ENCODE assay signal across 20 cellular contexts in the genomic region with DNA sequence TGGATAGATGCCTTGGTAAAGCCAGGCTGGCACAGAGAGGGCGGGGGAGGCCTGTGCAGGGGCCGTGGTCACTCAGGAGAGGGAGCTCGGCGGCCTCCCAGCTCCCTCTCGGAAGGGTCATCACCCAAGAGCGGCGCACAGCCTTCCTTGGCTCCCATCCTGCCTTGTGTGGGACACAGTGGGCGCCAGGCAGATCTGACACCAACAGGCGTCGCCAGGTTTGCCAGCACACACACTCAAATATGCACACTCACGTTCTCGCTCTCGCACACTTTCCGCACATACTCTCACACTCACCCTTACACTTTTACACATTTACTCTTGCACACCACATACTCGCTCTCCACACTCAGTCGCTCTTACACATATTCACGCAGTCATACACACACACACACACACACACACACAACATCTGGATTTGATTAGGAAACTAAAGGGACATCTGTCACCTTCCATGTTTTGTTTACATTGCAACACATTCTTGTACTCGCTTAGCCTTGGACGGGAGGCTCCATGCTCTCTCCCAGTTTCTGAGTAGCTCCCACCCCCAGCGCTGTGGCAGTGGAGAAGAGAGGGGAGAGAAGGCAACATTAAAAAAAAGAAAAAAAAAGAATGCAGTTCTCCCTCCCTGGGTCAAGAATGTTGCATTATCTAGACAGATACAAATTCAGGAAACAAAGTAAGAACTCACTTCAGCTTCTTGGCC. TPM values are rescaled to one million over a fixed set of nuclear protein-coding genes. Genes with fewer than 3 reads are reported as not detected.
A peak's percentile ranks its signal among the peaks of the same experiment; 100 is the strongest.
DNase-seq lines count a peak whose midpoint lies in the region; ATAC-seq and TF ChIP-seq lines count a peak whose summit lies in the region.
"Had no signal": no experiment of that assay in that cellular context is flagged by ENCODE, and none has a peak within 500 bp of the region (broad histone marks: within the 10 kb centered on the region; RNA-seq: fewer than 3 reads in every experiment).

No MANE protein-coding gene starts in this region.

- no peaks in the 10 kb centered on the region for H3K36me3 ChIP-seq in PC-3 (ENCODE audit: low read depth, low read length)
- H3K36me3 ChIP-seq in gastrocnemius medialis, result no peaks in the 10 kb centered on the region

- H3K27ac ChIP-seq in PC-3 (ENCODE audit: low read length), result peak overlapping the region; percentile 96; the same call in 1 of the 2 replicates
- H3K27ac ChIP-seq in gastrocnemius medialis, result peak overlapping the region; percentile 90 to 99 (median 96)

- H3K9me2 ChIP-seq in PC-3 (replicated peaks; ENCODE audit: low read length), result no peaks in the 10 kb centered on the region
- H3K9me2 ChIP-seq: SK-N-SH had no signal

- peaks cover 6% of the 10 kb centered on the region for H3K4me1 Mint-ChIP-seq in glutamatergic neuron (ENCODE audit: low read depth, unreplicated experiment)
- H3K4me1 Mint-ChIP-seq: activated CD4-positive, alpha-beta T cell treated with anti-CD3 and anti-CD28 coated beads, Interleukin-2, amount 10 ng/mL, durations not matched to agents 7 days and 5 days; central memory CD8-positive, alpha-beta T cell had no signal

- peaks cover 2% of the 10 kb centered on the region for H3F3A ChIP-seq in PC-3 (ENCODE audit: low read length, unreplicated experiment)

- no TSS peak for BruUV-seq in PC-3 (replicated peaks; lab: Mats Ljungman, UMichigan)

- H3K4me1 ChIP-seq in PC-3 (ENCODE audit: insufficient read depth, low read length), result peaks cover 35% of the 10 kb centered on the region
- peaks cover 16 to 28% of the 10 kb centered on the region in 2 donors for H3K4me1 ChIP-seq in gastrocnemius medialis

- no peaks in the 10 kb centered on the region for H3K27me3 ChIP-seq in PC-3 (ENCODE audit: low read length)
- no peaks in the 10 kb centered on the region for H3K27me3 ChIP-seq in gastrocnemius medialis

- H2AFZ ChIP-seq in PC-3 (ENCODE audit: low read length), result no peak overlapping the region

- peaks cover 16% of the 10 kb centered on the region for H3K79me2 ChIP-seq in PC-3 (ENCODE audit: low read length)

- H4K20me1 ChIP-seq in PC-3 (ENCODE audit: low read length), result no peaks in the 10 kb centered on the region

- no peak overlapping the region for H3K4me3 ChIP-seq in PC-3 (ENCODE audit: low read length)
- no peak overlapping the region for H3K4me3 ChIP-seq in gastrocnemius medialis

- DNase-seq in DMS 273 (lab: John Stamatoyannopoulos, UW; ENCODE audit: unreplicated experiment) (peak; percentile 55), PC-3 (no peak), glutamatergic neuron (no peak), gastrocnemius medialis (no peak), OCI-M1 (lab: John Stamatoyannopoulos, UW) (no peak), NCI-H187 treated with DMSO at 0.1 percent for 48 hours (lab: John Stamatoyannopoulos, UW) (no peak), sciatic nerve (ENCODE audit: low spot score) (no peak), DMS53 treated with DMSO at 0.1 percent for 48 hours (lab: John Stamatoyannopoulos, UW; ENCODE audit: unreplicated experiment) (no peak)
- DNase-seq: activated CD4-positive, alpha-beta T cell treated with anti-CD3 and anti-CD28 coated beads, Interleukin-2, amount 10 ng/mL, durations not matched to agents 7 days and 5 days; AML-193; CD8-positive, alpha-beta memory T cell; kidney glomerular epithelial cell; naive B cell; NCI-H1105 treated with DMSO at 0.1 percent for 48 hours; NCI-H510A treated with DMSO at 0.1 percent for 48 hours; RPMI8226; SK-N-SH had no signal

- TF ChIP-seq POLR2A in gastrocnemius medialis (IDR thresholded peaks at IDR 0.05), result no peak

- in situ Hi-C loops in gastrocnemius medialis (cut with MboI; ENCODE audit: low sequenced_read_pairs in 4 of 4), result loop anchor here in 1 of 4 donors (25.0 kb wide), 1 partner anchor 674 kb away; no protein-coding TSS in a partner anchor

- H3K27me3 Mint-ChIP-seq in glutamatergic neuron (ENCODE audit: unreplicated experiment), result peaks cover 4% of the 10 kb centered on the region
- H3K27me3 Mint-ChIP-seq: activated CD4-positive, alpha-beta T cell treated with anti-CD3 and anti-CD28 coated beads, Interleukin-2, amount 10 ng/mL, durations not matched to agents 7 days and 5 days; activated naive CD4-positive, alpha-beta T cell treated with anti-CD3 and anti-CD28 coated beads, Interleukin-2, amount 50 U/mL, for 24 hours had no signal

- peak overlapping the region; percentile 9 for H3K4me3 Mint-ChIP-seq in glutamatergic neuron (ENCODE audit: unreplicated experiment)
- H3K4me3 Mint-ChIP-seq: activated CD4-positive, alpha-beta T cell treated with anti-CD3 and anti-CD28 coated beads, Interleukin-2, amount 10 ng/mL, durations not matched to agents 7 days and 5 days; activated naive CD4-positive, alpha-beta T cell treated with anti-CD3 and anti-CD28 coated beads, Interleukin-2, amount 50 U/mL, for 24 hours; activated T-helper 1 cell treated with anti-CD3 and anti-CD28 coated beads, Interleukin-12 subunit alpha, Interleukin-12 subunit beta, Interleukin-2, Interleukin-4 antibody, amounts not matched to agents 30 ng/mL and 10 ng/mL and 1 ng/mL, durations not matched to agents 14 hours and 24 hours and 36 hours; central memory CD8-positive, alpha-beta T cell; naive B cell had no signal

- H3K27ac Mint-ChIP-seq in glutamatergic neuron (ENCODE audit: unreplicated experiment), result no peak overlapping the region
- H3K27ac Mint-ChIP-seq: activated CD4-positive, alpha-beta T cell treated with anti-CD3 and anti-CD28 coated beads, Interleukin-2, amount 10 ng/mL, durations not matched to agents 7 days and 5 days; activated naive CD4-positive, alpha-beta T cell treated with anti-CD3 and anti-CD28 coated beads, Interleukin-2, amount 50 U/mL, for 24 hours; activated T-helper 1 cell treated with anti-CD3 and anti-CD28 coated beads, Interleukin-12 subunit alpha, Interleukin-12 subunit beta, Interleukin-2, Interleukin-4 antibody, amounts not matched to agents 30 ng/mL and 10 ng/mL and 1 ng/mL, durations not matched to agents 14 hours and 24 hours and 36 hours; CD8-positive, alpha-beta memory T cell had no signal

- H3K9me3 ChIP-seq in PC-3 (ENCODE audit: low read length) (no peaks in the 10 kb centered on the region), gastrocnemius medialis (no peaks in the 10 kb centered on the region)
- H3K9me3 ChIP-seq: SK-N-SH had no signal

- TF ChIP-seq CTCF in PC-3 (conservative IDR thresholded peaks at IDR 0.05; ENCODE audit: low read depth, low read length) (no peak), glutamatergic neuron (IDR thresholded peaks at IDR 0.05; ENCODE audit: partially characterized antibody, unreplicated experiment) (no peak), gastrocnemius medialis (IDR thresholded peaks at IDR 0.05 in 4 of 5, conservative IDR thresholded peaks at IDR 0.05 in 1 of 5) (no peak)

- ATAC-seq in PC-3, result no peak
- ATAC-seq in gastrocnemius medialis, result no peak
- no peak for ATAC-seq in sciatic nerve

- H3K9me3 Mint-ChIP-seq in glutamatergic neuron (ENCODE audit: unreplicated experiment), result peaks cover 2% of the 10 kb centered on the region
- H3K9me3 Mint-ChIP-seq: activated CD4-positive, alpha-beta T cell treated with anti-CD3 and anti-CD28 coated beads, Interleukin-2, amount 10 ng/mL, durations not matched to agents 7 days and 5 days; activated naive CD4-positive, alpha-beta T cell treated with anti-CD3 and anti-CD28 coated beads, Interleukin-2, amount 50 U/mL, for 24 hours; activated T-helper 1 cell treated with anti-CD3 and anti-CD28 coated beads, Interleukin-12 subunit alpha, Interleukin-12 subunit beta, Interleukin-2, Interleukin-4 antibody, amounts not matched to agents 30 ng/mL and 10 ng/mL and 1 ng/mL, durations not matched to agents 14 hours and 24 hours and 36 hours; CD8-positive, alpha-beta memory T cell; central memory CD8-positive, alpha-beta T cell; naive B cell had no signal

- no peak overlapping the region; the same call in 1 of the 2 replicates for H3K9ac ChIP-seq in PC-3 (ENCODE audit: low read length)
- H3K9ac ChIP-seq: SK-N-SH had no signal

- CTCF ChIA-PET in PC-3 (lab: Charles Lee), result no interaction called here

- POLR2A ChIA-PET in PC-3 (lab: Charles Lee; ENCODE audit: unreplicated experiment), result no interaction called here

- H3K36me3 Mint-ChIP-seq in glutamatergic neuron (ENCODE audit: unreplicated experiment), result peaks cover 17% of the 10 kb centered on the region
- H3K36me3 Mint-ChIP-seq: activated naive CD4-positive, alpha-beta T cell treated with anti-CD3 and anti-CD28 coated beads, Interleukin-2, amount 50 U/mL, for 24 hours; CD8-positive, alpha-beta memory T cell; naive B cell had no signal

- no peak overlapping the region for H3K4me2 ChIP-seq in PC-3 (ENCODE audit: low read length)
- H3K4me2 ChIP-seq: SK-N-SH had no signal

- intact Hi-C loops in PC-3 (cut with micrococcal nuclease) (no loop called here), gastrocnemius medialis (cut with DNase I; ENCODE audit: low total_unique reads) (loop anchor here (5.0 kb wide), 1 partner anchor 46 kb away; a partner anchor contains a TSS), sciatic nerve (cut with DNase I) (no loop called here)

RNA-seq across cellular contexts. Expression of a gene that starts 10.5 kb away (rescaled TPM):
- total RNA-seq in PC-3 (2014; rRNA removed), result 81.9 and 89.5 TPM in 2 replicates
- total RNA-seq in glutamatergic neuron (ENCODE audit: unreplicated experiment), result 56.1 TPM
- total RNA-seq in gastrocnemius medialis, result 100 to 1,000 TPM; 347 to 634 (median 407) TPM
- 27.1 TPM for total RNA-seq in sciatic nerve

RNA-seq across cellular contexts. Expression of a gene that starts 46.4 kb away (rescaled TPM):
- total RNA-seq in PC-3 (2014; rRNA removed), result 15.8 and 17.9 TPM in 2 replicates
- total RNA-seq in glutamatergic neuron (ENCODE audit: unreplicated experiment), result 31.8 TPM
- 10 to 100 TPM; 11.0 to 33.6 (median 24.8) TPM for total RNA-seq in gastrocnemius medialis
- total RNA-seq in sciatic nerve, result 41.6 TPM
